In the genomic region with DNA sequence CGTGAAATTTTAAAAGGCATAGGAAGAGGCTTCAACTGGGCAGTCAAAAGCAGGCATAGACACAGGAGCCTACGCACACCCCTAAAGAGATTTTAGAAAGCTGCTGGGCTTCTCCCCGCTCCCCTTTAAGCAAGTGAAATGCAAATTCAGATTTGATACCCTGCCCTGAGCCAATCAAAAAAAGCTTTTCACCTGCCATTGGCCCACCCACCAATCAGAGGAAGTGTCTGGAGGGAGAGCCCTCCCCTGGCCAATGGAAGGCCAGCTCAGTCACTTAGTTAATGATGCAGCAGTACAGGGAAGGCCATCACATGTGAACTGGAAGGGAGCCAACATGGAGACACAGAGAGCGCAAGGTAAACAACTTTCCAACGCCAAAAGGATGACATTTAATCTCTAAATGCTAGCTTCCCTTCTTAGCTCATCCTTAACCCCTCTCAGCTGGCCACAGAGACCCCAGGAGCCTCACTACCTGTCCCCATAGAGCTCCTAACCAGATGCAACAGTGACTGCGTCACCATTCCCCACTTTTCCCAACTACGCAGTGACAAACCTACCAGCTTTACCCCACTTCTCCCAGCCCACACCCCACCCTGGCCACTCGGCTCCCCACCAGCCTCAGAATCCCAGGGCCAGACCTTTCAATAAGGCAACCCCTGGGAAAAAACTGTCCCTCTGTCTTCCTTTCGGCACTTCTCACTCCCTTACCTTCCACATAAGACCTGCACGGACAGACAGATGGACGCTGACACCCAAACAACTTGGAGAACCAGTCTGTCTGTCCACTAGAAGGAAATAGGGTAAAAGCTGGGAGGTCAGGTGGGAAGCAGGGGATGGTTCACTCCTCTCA, we compare ENCODE assay signal across 1 cellular context.
TF ChIP-seq lines count a peak whose summit lies in the region.

No MANE protein-coding gene starts in this region.

TF ChIP-seq in H1, 55 proteins besides CTCF, POLR2A, EP300 and RAD21:
- TF ChIP-seq RXRA (IDR thresholded peaks at IDR 0.05; ENCODE audit: insufficient read depth, low read depth, low read length) (no peak), SP1 (IDR thresholded peaks at IDR 0.05; ENCODE audit: low read depth, low read length) (peak; percentile 90), CHD2 (IDR thresholded peaks at IDR 0.05; ENCODE audit: low read length) (0 out of 2 replicates have a peak, but pooled peaks have one; percentile 45), SP2 (IDR thresholded peaks at IDR 0.05; ENCODE audit: low read length) (0 out of 2 replicates have a peak, but pooled peaks have one; percentile 27)
